ENCODE assay signal across 8 cellular contexts in genomic region chr4:183504064-183504929, GRCh38. TPM values are rescaled to one million over a fixed set of nuclear protein-coding genes. Genes with fewer than 3 reads are reported as not detected.
DNase-seq lines count a peak whose midpoint lies in the region; ATAC-seq and TF ChIP-seq lines count a peak whose summit lies in the region.

No MANE protein-coding gene starts in this region.

- H3K36me3 ChIP-seq in mucosa of stomach (ENCODE audit: control insufficient read depth, insufficient read depth, low read length) = no peaks in the 10 kb centered on the region

- peak overlapping the region; percentile 87 for H3K9ac ChIP-seq in mucosa of stomach (ENCODE audit: low read length)

- H3K4me3 ChIP-seq in epithelial cell of proximal tubule (ENCODE audit: low read depth, low read length) (peak overlapping the region; percentile 84), mucosa of stomach (ENCODE audit: low read length) (peak overlapping the region; percentile 85)

- H3K9me3 ChIP-seq in mucosa of stomach (ENCODE audit: control insufficient read depth, low read length) = no peaks in the 10 kb centered on the region

- H3K4me1 ChIP-seq in mucosa of stomach (ENCODE audit: control insufficient read depth, insufficient read depth, low read length) = peaks cover 6% of the 10 kb centered on the region

- TF ChIP-seq CTCF in epithelial cell of proximal tubule (conservative IDR thresholded peaks at IDR 0.05; ENCODE audit: low read depth, low read length) = peak; percentile 40

- peak; percentile 67 for ATAC-seq in GM21529 (IDR thresholded peaks at IDR 0.05; ENCODE audit: unreplicated experiment)

- H3K27me3 ChIP-seq in mucosa of stomach (ENCODE audit: control insufficient read depth, insufficient read depth, low read length) = no peaks in the 10 kb centered on the region

- H3K4me3 Mint-ChIP-seq in IgD-negative memory B cell = peak overlapping the region; percentile 97 to 99 (median 98)

- H3K36me3 Mint-ChIP-seq in IgD-negative memory B cell = no peaks in the 10 kb centered on the region

- no peaks in the 10 kb centered on the region for H3K9me3 Mint-ChIP-seq in IgD-negative memory B cell

- peaks cover 11 to 17% (median 13%) of the 10 kb centered on the region in 3 donors for H3K4me1 Mint-ChIP-seq in IgD-negative memory B cell

- DNase-seq in DMS153 (lab: John Stamatoyannopoulos, UW) = peak; percentile 96
- peak; percentile 99 for DNase-seq in OCI-M1 (lab: John Stamatoyannopoulos, UW)
- DNase-seq in activated T-cell treated with anti-CD3 and anti-CD28 coated beads, Interleukin-2, amount 50 U/mL, for 1 hour = peak; percentile 100
- DNase-seq in epithelial cell of proximal tubule (ENCODE audit: low read depth) = peak; percentile 57
- peak; percentile 99 for DNase-seq in stimulated activated CD8-positive, alpha-beta memory T cell treated with anti-CD3 and anti-CD28 coated beads, Interleukin-7, amount 100 ng/mL, for 1 hour (ENCODE audit: low read depth in 2 of 2)

- no peaks in the 10 kb centered on the region for H3K27me3 Mint-ChIP-seq in IgD-negative memory B cell

- peak overlapping the region; percentile 95 to 99 (median 95) for H3K27ac Mint-ChIP-seq in IgD-negative memory B cell

RNA-seq across cellular contexts. Expression of gene ING2, which starts 0.6 kb away (rescaled TPM):
- 17.2 TPM for polyA plus RNA-seq in IgD-negative memory B cell
- 10.7 and 32.4 TPM in 2 replicates for total RNA-seq in epithelial cell of proximal tubule

RNA-seq across cellular contexts. Expression of gene CDKN2AIP, which starts 59.9 kb away (rescaled TPM):
- 38.8 TPM for polyA plus RNA-seq in IgD-negative memory B cell
- total RNA-seq in epithelial cell of proximal tubule = 25.5 and 36.8 TPM in 2 replicates

Comparison
In these comparisons a context has a peak if more than half of its experiments do, and no peak if none do; other contexts are left out.
1. Peak in every context shown above with its lines: DNase-seq, ATAC-seq and H3K4me3 ChIP-seq.